ENCODE assay signal across 20 cellular contexts in genomic region chr17:22277595-22277994, GRCh38.
DNase-seq lines count a peak whose midpoint lies in the region; ATAC-seq, FAIRE-seq and TF ChIP-seq lines count a peak whose summit lies in the region.
"Had no signal": no experiment of that assay in that cellular context is flagged by ENCODE, and none has a peak within 500 bp of the region (broad histone marks: within the 10 kb centered on the region; RNA-seq: fewer than 3 reads in every experiment).

No MANE protein-coding gene starts in this region.

- H3K4me1 ChIP-seq in kidney (ENCODE audit: control insufficient read depth in 1 of 2, insufficient read depth in 1 of 2, low read depth in 1 of 2, low read length in 2 of 2) (no peaks in the 10 kb centered on the region), stomach (no peaks in the 10 kb centered on the region)
- H3K4me1 ChIP-seq: BLaER1 had no signal

- POLR2A ChIA-PET in naive thymus-derived CD8-positive, alpha-beta T cell (lab: Charles Lee): no interaction called here

- H3K9me3 Mint-ChIP-seq in naive thymus-derived CD8-positive, alpha-beta T cell: peaks cover 0 to 16% (median 8%) of the 10 kb centered on the region in 9 donors
- H3K9me3 Mint-ChIP-seq in activated T-cell treated with anti-CD3 and anti-CD28 coated beads, Interleukin-2, amount 50 U/mL, for 4 hours: peaks cover 3% of the 10 kb centered on the region

- peaks cover 0 to 9% (median 0%) of the 10 kb centered on the region in 3 donors for H3K36me3 Mint-ChIP-seq in naive thymus-derived CD8-positive, alpha-beta T cell
- H3K36me3 Mint-ChIP-seq in activated T-cell treated with anti-CD3 and anti-CD28 coated beads, Interleukin-2, amount 50 U/mL, for 4 hours (ENCODE audit: insufficient read depth): no peaks in the 10 kb centered on the region
- H3K36me3 Mint-ChIP-seq: CD14-positive monocyte; CD4-positive, alpha-beta memory T cell had no signal

- no peak for ATAC-seq in naive thymus-derived CD8-positive, alpha-beta T cell
- no peak for ATAC-seq in activated T-cell treated with anti-CD3 and anti-CD28 coated beads, Interleukin-2, amount 50 U/mL, for 4 hours
- ATAC-seq: GM23338 had no signal

- TF ChIP-seq EP300 in stomach (IDR thresholded peaks at IDR 0.05): no peak

- H3K27me3 ChIP-seq in stomach: no peaks in the 10 kb centered on the region
- H3K27me3 ChIP-seq: BLaER1 had no signal

- H3K36me3 ChIP-seq in kidney (ENCODE audit: control insufficient read depth in 1 of 2, insufficient read depth in 2 of 2, low read length in 2 of 2) (no peaks in the 10 kb centered on the region), stomach (no peaks in the 10 kb centered on the region)
- H3K36me3 ChIP-seq: BLaER1 had no signal

- no peak overlapping the region for H3K9ac ChIP-seq in kidney (ENCODE audit: low read length in 2 of 2)
- H3K9ac ChIP-seq: BLaER1 had no signal

- FAIRE-seq in kidney (lab: Jason Lieb, UNC): no peak
- FAIRE-seq: GM12892, GM18507, H54 had no signal

- H3K4me3 ChIP-seq in kidney (ENCODE audit: low read length in 2 of 2): no peak overlapping the region
- H3K4me3 ChIP-seq in stomach: no peak overlapping the region
- H3K4me3 ChIP-seq: BLaER1, GM23338 had no signal

- intact Hi-C loops in kidney (cut with DNase I) (no loop called here), stomach (cut with DNase I; ENCODE audit: low total_unique reads) (no loop called here), cardiac septum (cut with DNase I) (no loop called here)

- no peak overlapping the region for H3K27ac Mint-ChIP-seq in naive thymus-derived CD8-positive, alpha-beta T cell
- H3K27ac Mint-ChIP-seq: CD4-positive, alpha-beta memory T cell; GM23338 had no signal

- H3K9me3 ChIP-seq in kidney (ENCODE audit: control insufficient read depth in 1 of 2, low read length in 2 of 2): no peaks in the 10 kb centered on the region
- H3K9me3 ChIP-seq in stomach: peaks cover 0 to 22% (median 15%) of the 10 kb centered on the region in 4 donors

- H3K4me3 Mint-ChIP-seq in naive thymus-derived CD8-positive, alpha-beta T cell: no peak overlapping the region
- H3K4me3 Mint-ChIP-seq in activated T-cell treated with anti-CD3 and anti-CD28 coated beads, Interleukin-2, amount 50 U/mL, for 4 hours: no peak overlapping the region
- H3K4me3 Mint-ChIP-seq: CD14-positive monocyte; CD4-positive, alpha-beta memory T cell; GM23338 had no signal

- H3K27ac ChIP-seq in kidney (ENCODE audit: low read depth in 2 of 2, low read length in 2 of 2) (no peak overlapping the region), stomach (no peak overlapping the region)
- H3K27ac ChIP-seq: BLaER1, HL-60 had no signal

- no peaks in the 10 kb centered on the region for H3K4me1 Mint-ChIP-seq in naive thymus-derived CD8-positive, alpha-beta T cell
- H3K4me1 Mint-ChIP-seq in activated T-cell treated with anti-CD3 and anti-CD28 coated beads, Interleukin-2, amount 50 U/mL, for 4 hours (ENCODE audit: low read depth): no peaks in the 10 kb centered on the region
- H3K4me1 Mint-ChIP-seq: CD14-positive monocyte; CD4-positive, alpha-beta memory T cell; GM23338 had no signal

- TF ChIP-seq POLR2A in stomach (IDR thresholded peaks at IDR 0.05): no peak

- no peak for TF ChIP-seq CTCF in kidney (IDR thresholded peaks at IDR 0.05; ENCODE audit: borderline replicate concordance, extremely low read depth, insufficient read depth)
- TF ChIP-seq CTCF in stomach (IDR thresholded peaks at IDR 0.05): no peak

- 47 to 83% (median 58%) methylated on average over 1 to 3 of the region's 3 CpGs for WGBS in stomach, 5 donors

- no peaks in the 10 kb centered on the region for H3K27me3 Mint-ChIP-seq in naive thymus-derived CD8-positive, alpha-beta T cell
- H3K27me3 Mint-ChIP-seq in activated T-cell treated with anti-CD3 and anti-CD28 coated beads, Interleukin-2, amount 50 U/mL, for 4 hours (ENCODE audit: low read depth): no peaks in the 10 kb centered on the region
- H3K27me3 Mint-ChIP-seq: CD4-positive, alpha-beta memory T cell had no signal

- DNase-seq in activated CD8-positive, alpha-beta memory T cell treated with anti-CD3 and anti-CD28 coated beads for 24 hours: peak; percentile 15
- no peak for DNase-seq in activated CD8-positive, alpha-beta memory T cell treated with anti-CD3 and anti-CD28 coated beads, Interleukin-2, amount 50 U/mL, for 4 hours
- DNase-seq in kidney: peak; percentile 39
- DNase-seq in stomach: peak; percentile 8
- DNase-seq in cardiac septum (ENCODE audit: low spot score): no peak
- no peak for DNase-seq in naive thymus-derived CD8-positive, alpha-beta T cell
- no peak for DNase-seq in activated T-cell treated with anti-CD3 and anti-CD28 coated beads, Interleukin-2, amount 50 U/mL, for 4 hours
- DNase-seq: 8988T; CD4-positive, alpha-beta memory T cell; DMS153; DMS79; GDM1; HCEC 1CT had no signal

Comparison
In these comparisons a context has a peak if more than half of its experiments do, and no peak if none do; other contexts are left out.
1. DNase-seq: peak in activated CD8-positive, alpha-beta memory T cell treated with anti-CD3 and anti-CD28 coated beads for 24 hours (single experiment), kidney (single experiment) and stomach (single experiment); none in activated CD8-positive, alpha-beta memory T cell treated with anti-CD3 and anti-CD28 coated beads, Interleukin-2, amount 50 U/mL, for 4 hours (single experiment), cardiac septum (single experiment), naive thymus-derived CD8-positive, alpha-beta T cell (0 of 10) and activated T-cell treated with anti-CD3 and anti-CD28 coated beads, Interleukin-2, amount 50 U/mL, for 4 hours (single experiment).